In genomic region chr7:19106308-19107141, GRCh38 we compare ENCODE assay signal across 1 cellular context.
TF ChIP-seq lines count a peak whose summit lies in the region.

No MANE protein-coding gene starts in this region.

TF ChIP-seq in H1, 55 proteins besides CTCF, POLR2A, EP300 and RAD21:
- TF ChIP-seq RNF2 (IDR thresholded peaks at IDR 0.05; ENCODE audit: borderline replicate concordance, low read depth, low read length, missing control alignments, poor library complexity, severe bottlenecking) (peak; percentile 83), EZH2 (IDR thresholded peaks at IDR 0.05; ENCODE audit: low read depth, low read length, severe bottlenecking) (peak; percentile 76), CTBP2 (IDR thresholded peaks at IDR 0.05; ENCODE audit: borderline replicate concordance, insufficient read depth, insufficient read length, low read length) (peak; percentile 66), KDM5A (IDR thresholded peaks at IDR 0.05; ENCODE audit: low read length) (no peak), CEBPB (IDR thresholded peaks at IDR 0.05; ENCODE audit: low read depth, low read length) (no peak), ASH2L (IDR thresholded peaks at IDR 0.05; ENCODE audit: low read length) (peak; percentile 54), PHF8 (conservative IDR thresholded peaks at IDR 0.05; ENCODE audit: low read depth, low read length) (no peak), MAX (IDR thresholded peaks at IDR 0.05) (no peak), SUZ12 (IDR thresholded peaks at IDR 0.05; ENCODE audit: low read length) (peak; percentile 90), HDAC2 (IDR thresholded peaks at IDR 0.05; ENCODE audit: borderline replicate concordance in 1 of 2, low read depth in 2 of 2, low read length in 2 of 2) (no peak), BCL11A (IDR thresholded peaks at IDR 0.05; ENCODE audit: low read depth in 2 of 2, low read length in 2 of 2) (no peak), TCF12 (IDR thresholded peaks at IDR 0.05; ENCODE audit: low read depth, low read length) (0 out of 2 replicates have a peak, but pooled peaks have one; percentile 3), RFX5 (IDR thresholded peaks at IDR 0.05; ENCODE audit: borderline replicate concordance, low read depth, low read length) (no peak), KDM1A (IDR thresholded peaks at IDR 0.05; ENCODE audit: borderline replicate concordance, low read length) (peak; percentile 56; the same call in 1 of the 2 replicates), GABPA (IDR thresholded peaks at IDR 0.05; ENCODE audit: borderline replicate concordance, insufficient read depth, low read length) (no peak), HDAC6 (IDR thresholded peaks at IDR 0.05; ENCODE audit: low read depth, low read length) (no peak)
- TF ChIP-seq, protein P1, sequence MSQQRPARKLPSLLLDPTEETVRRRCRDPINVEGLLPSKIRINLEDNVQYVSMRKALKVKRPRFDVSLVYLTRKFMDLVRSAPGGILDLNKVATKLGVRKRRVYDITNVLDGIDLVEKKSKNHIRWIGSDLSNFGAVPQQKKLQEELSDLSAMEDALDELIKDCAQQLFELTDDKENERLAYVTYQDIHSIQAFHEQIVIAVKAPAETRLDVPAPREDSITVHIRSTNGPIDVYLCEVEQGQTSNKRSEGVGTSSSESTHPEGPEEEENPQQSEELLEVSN (IDR thresholded peaks at IDR 0.05): no peak
